Comparison of ENCODE assay signal across 8 cellular contexts in genomic region chr10:34994565-34995142, GRCh38.
DNase-seq lines count a peak whose midpoint lies in the region; ATAC-seq and TF ChIP-seq lines count a peak whose summit lies in the region.

No MANE protein-coding gene starts in this region.

- H3K36me3 ChIP-seq in brain microvascular endothelial cell (replicated peaks): no peaks in the 10 kb centered on the region

- no peak overlapping the region for H3K4me3 ChIP-seq in brain microvascular endothelial cell (ENCODE audit: low read depth, low read length)

- in situ Hi-C loops in brain microvascular endothelial cell (cut with HindIII; ENCODE audit: low pct_ligation_motif_present, low sequenced_read_pairs): no loop called here

- no peak overlapping the region for H3K27ac ChIP-seq in brain microvascular endothelial cell

- TF ChIP-seq CTCF in brain microvascular endothelial cell (IDR thresholded peaks at IDR 0.05; ENCODE audit: low read depth, low read length, missing control alignments): peak; percentile 78

- peak; percentile 17 for DNase-seq in SKM-1 treated with dmso at 0.1 percent for 144 hours (lab: John Stamatoyannopoulos, UW; ENCODE audit: unreplicated experiment)
- no peak for DNase-seq in SKM-1 (lab: John Stamatoyannopoulos, UW; ENCODE audit: unreplicated experiment)
- DNase-seq in NCI-H1048 (lab: John Stamatoyannopoulos, UW): peak; percentile 47
- DNase-seq in UCSD-AML1 (lab: John Stamatoyannopoulos, UW; ENCODE audit: unreplicated experiment): peak; percentile 45
- DNase-seq in brain microvascular endothelial cell: peak; percentile 56
- DNase-seq in kidney glomerular epithelial cell (lab: John Stamatoyannopoulos, UW): peak; percentile 87
- peak; percentile 48 for DNase-seq in stimulated activated CD4-positive, alpha-beta T cell treated with anti-CD3 and anti-CD28 coated beads, Interleukin-4, amount 100 ng/mL, for 24 hours

- peak; percentile 90 for ATAC-seq in HG02642 (IDR thresholded peaks at IDR 0.05; ENCODE audit: poor library complexity, unreplicated experiment)

- no peaks in the 10 kb centered on the region for H3K27me3 ChIP-seq in brain microvascular endothelial cell (replicated peaks)
